Comparison of ENCODE assay signal across 8 cellular contexts in genomic region chr5:98768160-98769005, GRCh38. TPM values are rescaled to one million over a fixed set of nuclear protein-coding genes. Genes with fewer than 3 reads are reported as not detected.
DNase-seq lines count a peak whose midpoint lies in the region; ATAC-seq, FAIRE-seq and TF ChIP-seq lines count a peak whose summit lies in the region.

No MANE protein-coding gene starts in this region.

- peak; percentile 90 for DNase-seq in ELF-1 (ENCODE audit: low read depth, low spot score)
- DNase-seq in HT1080 (ENCODE audit: low read depth), result peak; percentile 52
- peak; percentile 9 for DNase-seq in RCC 7860 (ENCODE audit: low spot score)
- peak; percentile 29 to 47 (median 42) for DNase-seq in K562 (ENCODE audit: extremely low read depth in 1 of 4, low spot score in 3 of 4)
- no peak for DNase-seq in iPS DF 6.9 (ENCODE audit: low read depth, low spot score)
- DNase-seq in renal cortical epithelial cell (ENCODE audit: low read depth), result peak; percentile 49
- DNase-seq in T-helper 9 cell, result no peak

- TF ChIP-seq EP300 in K562 (IDR thresholded peaks at IDR 0.05; ENCODE audit: low read length), result no peak

- no peaks in the 10 kb centered on the region for H3K9me3 ChIP-seq in K562 (replicated peaks; ENCODE audit: control insufficient read depth, insufficient read depth, low read depth, low read length)
- H3K9me3 ChIP-seq in iPS DF 6.9 (ENCODE audit: control insufficient read depth, insufficient read depth, low read length), result no peaks in the 10 kb centered on the region

- no peak overlapping the region for H3K9ac ChIP-seq in K562 (ENCODE audit: insufficient read depth in 1 of 2, low read depth in 2 of 2, low read length in 2 of 2)

- TF ChIP-seq CTCF in K562 (IDR thresholded peaks at IDR 0.05 in 2 of 3, conservative IDR thresholded peaks at IDR 0.05 in 1 of 3; ENCODE audit: insufficient read depth in 2 of 3, low read depth in 1 of 3, low read length in 3 of 3), result peak; percentile 55 to 79 (median 55)

- TF ChIP-seq RAD21 in K562 (CRISPR knock-in tag; conservative IDR thresholded peaks at IDR 0.05 in 1 of 2, IDR thresholded peaks at IDR 0.05 in 1 of 2), result peak in 1 of 2 experiments; percentile 40; a peak in 2 of 4 replicates

- CTCF ChIA-PET in K562 (lab: Yijun Ruan, JAX; ENCODE audit: low intra/inter-chr PET ratio), result no interaction called here

- H3K4me3 ChIP-seq in K562 (no peak overlapping the region), iPS DF 6.9 (ENCODE audit: low read length) (peak overlapping the region; percentile 57; the same call in 1 of the 2 replicates)

- intact Hi-C loops in K562 (cut with micrococcal nuclease), result no loop called here

- peak; percentile 40 for ATAC-seq in GM21390 (IDR thresholded peaks at IDR 0.05; ENCODE audit: unreplicated experiment)
- ATAC-seq in K562, result peak; percentile 81

- TF ChIP-seq POLR2A in K562 (conservative IDR thresholded peaks at IDR 0.05), result no peak

- H3K27me3 ChIP-seq in K562 (ENCODE audit: control insufficient read depth in 2 of 2, insufficient read depth in 2 of 2, low read length in 2 of 2) (peaks cover 0 to 22% of the 10 kb centered on the region in 2 experiments; a peak in 3 of 5 replicates), iPS DF 6.9 (ENCODE audit: control insufficient read depth, insufficient read depth, low read length) (peaks cover 9% of the 10 kb centered on the region; the same call in 1 of the 2 replicates)

- 15% methylated on average over 26 of the region's 41 CpGs for WGBS in K562 (ENCODE audit: insufficient coverage, low coverage, missing lambda C conversion rate)
- WGBS in iPS DF 6.9 (ENCODE audit: insufficient coverage, insufficient read length), result no CpG with 5 or more reads among the region's 41 CpGs

- H3K4me2 ChIP-seq in K562 (ENCODE audit: insufficient read depth, low read length), result no peak overlapping the region

- POLR2A ChIA-PET in K562 (lab: Yijun Ruan, JAX), result interaction anchor here (1.0 kb wide), 1 partner anchor 15 kb away, joined by 3 read pairs; no protein-coding TSS in a partner anchor

- H3K36me3 ChIP-seq in K562 (ENCODE audit: control insufficient read depth, insufficient read depth, low read length), result no peaks in the 10 kb centered on the region
- no peaks in the 10 kb centered on the region for H3K36me3 ChIP-seq in iPS DF 6.9 (ENCODE audit: control insufficient read depth, insufficient read depth, low read length)

- no peak for FAIRE-seq in RCC 7860 (lab: Jason Lieb, UNC)
- FAIRE-seq in K562 (lab: Jason Lieb, UNC), result peak; percentile 56

- in situ Hi-C loops in K562 (cut with MboI), result no loop called here

- H3K27ac ChIP-seq in K562 (ENCODE audit: extremely low read depth, low read depth, low read length) (no peak overlapping the region), iPS DF 6.9 (ENCODE audit: low read length) (no peak overlapping the region)

- no TSS peak for BruUV-seq in K562 (replicated peaks; lab: Mats Ljungman, UMichigan)

- H3K79me2 ChIP-seq in K562 (ENCODE audit: control insufficient read depth, insufficient read depth, low read length), result no peaks in the 10 kb centered on the region

- H2AFZ ChIP-seq in K562 (ENCODE audit: low read depth, low read length), result 0 out of 2 replicates have a peak overlapping the region, but pooled peaks have one; percentile 17

- H4K20me1 ChIP-seq in K562 (replicated peaks; ENCODE audit: control insufficient read depth, insufficient read depth, low read length), result 0 out of 2 replicates have a peak, but pooled peaks cover 2% of the 10 kb centered on the region

- H3K9me1 ChIP-seq in K562 (ENCODE audit: control insufficient read depth, insufficient read depth, low read length), result no peaks in the 10 kb centered on the region

- H3K4me1 ChIP-seq in K562 (replicated peaks in 1 of 2; ENCODE audit: control insufficient read depth in 2 of 2, insufficient read depth in 2 of 2, low read length in 2 of 2) (peaks cover 0 to 22% of the 10 kb centered on the region in 2 experiments; a peak in 2 of 5 replicates), iPS DF 6.9 (ENCODE audit: control insufficient read depth, insufficient read depth, low read length) (no peaks in the 10 kb centered on the region; the same call in 1 of the 2 replicates)

TF ChIP-seq in K562, 482 proteins besides CTCF, POLR2A, EP300 and RAD21:
- TF ChIP-seq GMEB1 (CRISPR knock-in tag; IDR thresholded peaks at IDR 0.05) (no peak), SMC3 (conservative IDR thresholded peaks at IDR 0.05; ENCODE audit: insufficient read depth, low read depth, low read length) (0 out of 2 replicates have a peak, but pooled peaks have one; percentile 9)

RNA-seq across cellular contexts. Expression of gene RGMB, which starts 5.1 kb away (rescaled TPM):
- 22.9 and 31.4 TPM in 2 replicates for total RNA-seq in HT1080 (2014; rRNA removed; shearing (Covaris generic))
- 47.9 and 57.0 TPM in 2 replicates for polyA plus RNA-seq in HT1080 (2015; cell fraction: cytosol; rRNA removed)
- 72.2 and 79.7 TPM in 2 replicates for polyA plus RNA-seq in HT1080 (2015; cell fraction: nucleus; rRNA removed)
- not detected in 2 replicates for total RNA-seq in K562 (2011; cell fraction: chromatin; rRNA removed; ENCODE audit: low replicate concordance)
- not detected in 2 replicates for total RNA-seq in K562 (2011; cell fraction: nucleolus; rRNA removed)
- total RNA-seq in K562 (2011; cell fraction: nucleoplasm; rRNA removed), result not detected in 2 replicates
- total RNA-seq in K562 (2014; rRNA removed) (0.08 TPM in 1 of 2 replicates, not detected in the other), K562 (2014; rRNA removed; fragmentation: Illumina TruSeq; extraction: Trizol) (not detected in 2 replicates), K562 (2015; rRNA removed; fragmentation: Illumina TruSeq; extraction: Trizol) (not detected in 2 replicates), K562 (2021) (0.31 and 0.38 TPM in 2 replicates), renal cortical epithelial cell (12.9 and 13.2 TPM in 2 replicates)
- polyA plus RNA-seq in K562 (2011; rRNA removed) (not detected in 2 replicates), K562 (2014; fragmentation: Illumina TruSeq; extraction: Trizol) (not detected in 2 replicates), K562 (2014; fragmentation: Nextera tagmentation; extraction: Ambion mirVana) (not detected), K562 (2014; rRNA removed) (0.03 TPM in 1 of 2 replicates, not detected in the other)
- not detected in 2 replicates for polyA plus RNA-seq in K562 (2011; cell fraction: cytosol; rRNA removed)
- 0.10 TPM in 1 of 2 replicates, not detected in the other for polyA plus RNA-seq in K562 (2011; cell fraction: nucleus; rRNA removed)
- 0.11 TPM in 1 of 2 replicates, not detected in the other for polyA plus RNA-seq in K562 (2012)
- polyA minus RNA-seq in K562 (2011; rRNA and poly(A)+ RNA removed), result not detected in 2 replicates
- not detected in 2 replicates for polyA minus RNA-seq in K562 (2011; cell fraction: cytosol; rRNA and poly(A)+ RNA removed)
- 0.13 TPM in 1 of 2 replicates, not detected in the other for polyA minus RNA-seq in K562 (2011; cell fraction: nucleus; rRNA and poly(A)+ RNA removed)

Comparison
In these comparisons a context has a peak if more than half of its experiments do, and no peak if none do; other contexts are left out.
1. DNase-seq: peak in ELF-1 (single experiment), HT1080 (single experiment), RCC 7860 (single experiment), K562 (4 of 4) and renal cortical epithelial cell (single experiment); none in iPS DF 6.9 (single experiment) and T-helper 9 cell (single experiment).
2. RNA of gene RGMB, which starts 5.1 kb away (total RNA-seq): 22.9 to 31.4 TPM in HT1080 and 12.9 to 13.2 TPM in renal cortical epithelial cell; 0.08 to 0.38 TPM in K562; every median in the first group is over 10 times any median in the second.